In genomic region chr9:128610889-128611288, GRCh38 we compare ENCODE assay signal across 28 cellular contexts.
"Had no signal": no experiment of that assay in that cellular context is flagged by ENCODE, and none has a peak within 500 bp of the region (broad histone marks: within the 10 kb centered on the region; RNA-seq: fewer than 3 reads in every experiment).

No MANE protein-coding gene starts in this region.

- H3K27ac ChIP-seq: KMS-11, SK-N-MC, WERI-Rb-1 had no signal

- DNase-seq: activated CD4-positive, alpha-beta memory T cell treated with anti-CD3 and anti-CD28 coated beads, Interleukin-2, amount 10 ng/mL, durations not matched to agents 7 days and 5 days; activated CD4-positive, alpha-beta T cell treated with anti-CD3 and anti-CD28 coated beads for 1 hour; activated CD4-positive, alpha-beta T cell treated with anti-CD3 and anti-CD28 coated beads for 48 hours; activated CD4-positive, CD25-positive, alpha-beta regulatory T cell; activated CD8-positive, alpha-beta memory T cell treated with anti-CD3 and anti-CD28 coated beads for 24 hours; activated CD8-positive, alpha-beta memory T cell treated with anti-CD3 and anti-CD28 coated beads, Interleukin-2, amount 10 ng/mL, durations not matched to agents 7 days and 5 days; activated CD8-positive, alpha-beta memory T cell treated with anti-CD3 and anti-CD28 coated beads, Interleukin-2, amount 50 U/mL, for 48 hours; activated effector memory CD4-positive, alpha-beta T cell treated with Interleukin-2 at 50 U/mL for 16 hours; activated naive CD4-positive, alpha-beta T cell treated with anti-CD3 and anti-CD28 coated beads, Interleukin-2, amount 10 ng/mL, durations not matched to agents 7 days and 5 days; activated naive CD8-positive, alpha-beta T cell treated with anti-CD3 and anti-CD28 coated beads, Interleukin-2, amount 50 U/mL, for 24 hours; activated T-cell treated with anti-CD3 and anti-CD28 coated beads, Interleukin-2, amount 50 U/mL, for 48 hours; anterior cingulate cortex; central memory CD4-positive, alpha-beta T cell; MM.1S; NCI-H1092 treated with DMSO at 0.1 percent for 48 hours; NCI-H1417; NCI-H187 treated with DMSO at 0.1 percent for 48 hours; NCI-H2081; NCI-H226; NCI-H446 treated with DMSO at 0.1 percent for 48 hours; NCI-H524 treated with DMSO at 0.1 percent for 48 hours; Right ventricle myocardium superior; T-cell; T-helper 2 cell; T-helper 9 cell; WERI-Rb-1 had no signal

- ATAC-seq: activated CD8-positive, alpha-beta memory T cell treated with anti-CD3 and anti-CD28 coated beads, Interleukin-2, amount 10 ng/mL, durations not matched to agents 7 days and 5 days; activated naive CD8-positive, alpha-beta T cell treated with anti-CD3 and anti-CD28 coated beads, Interleukin-2, amount 50 U/mL, for 24 hours; T-cell had no signal

- H3K4me3 ChIP-seq: SK-N-MC had no signal

- H3K4me2 ChIP-seq: KMS-11 had no signal

- H3K9ac ChIP-seq: KMS-11 had no signal
